Comparison of ENCODE assay signal across 20 cellular contexts in genomic region chr5:9395736-9396135, GRCh38.
DNase-seq lines count a peak whose midpoint lies in the region; ATAC-seq and TF ChIP-seq lines count a peak whose summit lies in the region.
"Had no signal": no experiment of that assay in that cellular context is flagged by ENCODE, and none has a peak within 500 bp of the region (broad histone marks: within the 10 kb centered on the region; RNA-seq: fewer than 3 reads in every experiment).

No MANE protein-coding gene starts in this region.

- no peak overlapping the region for H3K4me3 Mint-ChIP-seq in activated naive CD8-positive, alpha-beta T cell treated with anti-CD3 and anti-CD28 coated beads, Interleukin-2, amount 50 U/mL, for 24 hours
- H3K4me3 Mint-ChIP-seq: CD4-positive, CD25-positive, alpha-beta regulatory T cell; CD8-positive, alpha-beta memory T cell had no signal

- no peak for ATAC-seq in body of pancreas
- no peak for ATAC-seq in activated naive CD8-positive, alpha-beta T cell treated with anti-CD3 and anti-CD28 coated beads, Interleukin-2, amount 50 U/mL, for 24 hours

- no peak overlapping the region for H3K27ac Mint-ChIP-seq in activated naive CD8-positive, alpha-beta T cell treated with anti-CD3 and anti-CD28 coated beads, Interleukin-2, amount 50 U/mL, for 24 hours
- H3K27ac Mint-ChIP-seq: CD4-positive, CD25-positive, alpha-beta regulatory T cell; CD8-positive, alpha-beta memory T cell had no signal

- H3F3A ChIP-seq in smooth muscle cell (ENCODE audit: low read depth), result no peaks in the 10 kb centered on the region

- H3K27ac ChIP-seq in esophagus muscularis mucosa (replicated peaks in 1 of 4) (no peak overlapping the region), smooth muscle cell (ENCODE audit: low read depth) (peak overlapping the region; percentile 62), body of pancreas (no peak overlapping the region)
- H3K27ac ChIP-seq: GM23248, HL-60 had no signal

- intact Hi-C loops in esophagus muscularis mucosa (cut with DNase I), result no loop called here
- intact Hi-C loops in body of pancreas (cut with DNase I), result no loop called here

- peak overlapping the region; percentile 56 for H3K4me2 ChIP-seq in smooth muscle cell

- H3K9me3 Mint-ChIP-seq in activated naive CD8-positive, alpha-beta T cell treated with anti-CD3 and anti-CD28 coated beads, Interleukin-2, amount 50 U/mL, for 24 hours, result peaks cover 4% of the 10 kb centered on the region

- TF ChIP-seq POLR2A in esophagus muscularis mucosa (IDR thresholded peaks at IDR 0.05; ENCODE audit: low read depth) (no peak), body of pancreas (IDR thresholded peaks at IDR 0.05) (no peak)

- H2AFZ ChIP-seq in smooth muscle cell (ENCODE audit: low read depth), result no peak overlapping the region
- H2AFZ ChIP-seq: GM23248 had no signal

- no peaks in the 10 kb centered on the region for H3K27me3 Mint-ChIP-seq in activated naive CD8-positive, alpha-beta T cell treated with anti-CD3 and anti-CD28 coated beads, Interleukin-2, amount 50 U/mL, for 24 hours
- H3K27me3 Mint-ChIP-seq: CD4-positive, CD25-positive, alpha-beta regulatory T cell; CD8-positive, alpha-beta memory T cell had no signal

- H3K4me1 ChIP-seq in esophagus muscularis mucosa, result no peaks in the 10 kb centered on the region
- H3K4me1 ChIP-seq in smooth muscle cell (ENCODE audit: low read depth), result no peaks in the 10 kb centered on the region
- H3K4me1 ChIP-seq in body of pancreas, result peaks cover 8% of the 10 kb centered on the region
- H3K4me1 ChIP-seq: BE2C had no signal

- H3K4me3 ChIP-seq in esophagus muscularis mucosa (no peak overlapping the region), smooth muscle cell (no peak overlapping the region), body of pancreas (no peak overlapping the region), MG63 (no peak overlapping the region)
- H3K4me3 ChIP-seq: GM23248 had no signal

- TF ChIP-seq EP300 in esophagus muscularis mucosa (IDR thresholded peaks at IDR 0.05), result no peak

- no peaks in the 10 kb centered on the region for H3K36me3 ChIP-seq in esophagus muscularis mucosa
- H3K36me3 ChIP-seq in smooth muscle cell (ENCODE audit: low read depth), result no peaks in the 10 kb centered on the region
- H3K36me3 ChIP-seq in body of pancreas (replicated peaks in 1 of 2; ENCODE audit: insufficient read depth in 1 of 2, low read depth in 2 of 2), result no peaks in the 10 kb centered on the region
- H3K36me3 ChIP-seq in MG63, result peaks cover 5% of the 10 kb centered on the region
- H3K36me3 ChIP-seq: BE2C had no signal

- no peaks in the 10 kb centered on the region for H3K4me1 Mint-ChIP-seq in activated naive CD8-positive, alpha-beta T cell treated with anti-CD3 and anti-CD28 coated beads, Interleukin-2, amount 50 U/mL, for 24 hours
- H3K4me1 Mint-ChIP-seq: CD4-positive, CD25-positive, alpha-beta regulatory T cell; CD8-positive, alpha-beta memory T cell had no signal

- DNase-seq in LHCN-M2 (ENCODE audit: low read depth) (peak; percentile 13), esophagus muscularis mucosa (ENCODE audit: extremely low spot score) (peak; percentile 14), left kidney (ENCODE audit: low read depth, low spot score) (peak; percentile 32), smooth muscle cell (lab: John Stamatoyannopoulos, UW; ENCODE audit: unreplicated experiment) (no peak), body of pancreas (no peak), MG63 (no peak)
- DNase-seq in activated naive CD8-positive, alpha-beta T cell treated with anti-CD3 and anti-CD28 coated beads, Interleukin-2, amount 50 U/mL, for 24 hours, result no peak
- DNase-seq: ACHN; BE2C; C1 segment of cervical spinal cord; CD4-positive, CD25-positive, alpha-beta regulatory T cell; CD8-positive, alpha-beta memory T cell; COR-L47; DMS 273 treated with DMSO at 0.1 percent for 48 hours; DMS53; DND-41; EL; GM23248; HCEC 1CT had no signal

- peaks cover 7% of the 10 kb centered on the region for H3K79me2 ChIP-seq in smooth muscle cell (ENCODE audit: low read depth)

- no peaks in the 10 kb centered on the region for H4K20me1 ChIP-seq in smooth muscle cell (ENCODE audit: low read depth)

- no peaks in the 10 kb centered on the region for H3K9me3 ChIP-seq in esophagus muscularis mucosa
- no peaks in the 10 kb centered on the region for H3K9me3 ChIP-seq in smooth muscle cell (replicated peaks; ENCODE audit: low read depth)
- no peaks in the 10 kb centered on the region for H3K9me3 ChIP-seq in body of pancreas
- no peaks in the 10 kb centered on the region for H3K9me3 ChIP-seq in MG63
- H3K9me3 ChIP-seq: BE2C had no signal

- H3K27me3 ChIP-seq in esophagus muscularis mucosa (no peaks in the 10 kb centered on the region), smooth muscle cell (ENCODE audit: low read depth) (no peaks in the 10 kb centered on the region), body of pancreas (no peaks in the 10 kb centered on the region), MG63 (no peaks in the 10 kb centered on the region)
- H3K27me3 ChIP-seq: BE2C had no signal

- TF ChIP-seq CTCF in esophagus muscularis mucosa (IDR thresholded peaks at IDR 0.05) (no peak), smooth muscle cell (IDR thresholded peaks at IDR 0.05; ENCODE audit: borderline replicate concordance, insufficient read depth, poor library complexity, severe bottlenecking) (no peak), body of pancreas (IDR thresholded peaks at IDR 0.05) (no peak)

- H3K9ac ChIP-seq in smooth muscle cell (ENCODE audit: low read depth), result no peak overlapping the region
- H3K9ac ChIP-seq: GM23248 had no signal

- WGBS in esophagus muscularis mucosa, result 23% methylated on average over 2 of the region's 2 CpGs
- WGBS in smooth muscle cell (ENCODE audit: low lambda C conversion rate), result 31% methylated on average over 2 of the region's 2 CpGs
- WGBS in body of pancreas, 2 donors, result 64 to 66% methylated on average over 2 of the region's 2 CpGs

- no peaks in the 10 kb centered on the region for H3K36me3 Mint-ChIP-seq in activated naive CD8-positive, alpha-beta T cell treated with anti-CD3 and anti-CD28 coated beads, Interleukin-2, amount 50 U/mL, for 24 hours (ENCODE audit: low read depth)
- H3K36me3 Mint-ChIP-seq: CD4-positive, CD25-positive, alpha-beta regulatory T cell; CD8-positive, alpha-beta memory T cell had no signal

Comparison
In these comparisons a context has a peak if more than half of its experiments do, and no peak if none do; other contexts are left out.
1. DNase-seq: peak in LHCN-M2 (single experiment), esophagus muscularis mucosa (single experiment) and left kidney (single experiment); none in smooth muscle cell (single experiment), body of pancreas (0 of 4), activated naive CD8-positive, alpha-beta T cell treated with anti-CD3 and anti-CD28 coated beads, Interleukin-2, amount 50 U/mL, for 24 hours (single experiment) and MG63 (single experiment).